22 cellular contexts compared by ENCODE assay signal in genomic region chr2:235609321-235609720, GRCh38.
"Had no signal": no experiment of that assay in that cellular context is flagged by ENCODE, and none has a peak within 500 bp of the region (broad histone marks: within the 10 kb centered on the region; RNA-seq: fewer than 3 reads in every experiment).

No MANE protein-coding gene starts in this region.

- ATAC-seq: activated CD8-positive, alpha-beta memory T cell treated with anti-CD3 and anti-CD28 coated beads, Interleukin-2, amount 10 ng/mL, durations not matched to agents 7 days and 5 days; T-helper 17 cell had no signal

- H3K36me3 ChIP-seq: ascending aorta had no signal

- H3K4me1 ChIP-seq: ascending aorta had no signal

- H3K27me3 ChIP-seq: ascending aorta had no signal

- H3K9me3 ChIP-seq: ascending aorta had no signal

- DNase-seq: activated B cell treated with CpG ODN at 0.5 μM for 24 hours; activated CD4-positive, alpha-beta T cell treated with anti-CD3 and anti-CD28 coated beads for 1 hour; activated CD4-positive, alpha-beta T cell treated with anti-CD3 and anti-CD28 coated beads, Interleukin-2, amount 10 ng/mL, durations not matched to agents 24 days and 14 days; activated CD4-positive, alpha-beta T cell treated with anti-CD3 and anti-CD28 coated beads, Interleukin-2, amount 50 U/mL, for 48 hours; activated CD8-positive, alpha-beta memory T cell treated with anti-CD3 and anti-CD28 coated beads, Interleukin-2, amount 10 ng/mL, durations not matched to agents 7 days and 5 days; activated effector memory CD4-positive, alpha-beta T cell treated with Interleukin-2 at 50 U/mL for 16 hours; activated naive CD4-positive, alpha-beta T cell; activated T-cell treated with anti-CD3 and anti-CD28 coated beads, Interleukin-2, amount 50 U/mL, for 24 hours; Kasumi-1; KBM-7; NCI-H1092; NCI-H1436; NCI-H1694 treated with DMSO at 0.1 percent for 48 hours; NCI-H2029 treated with DMSO at 0.1 percent for 48 hours; NCI-H345; NCI-H510A; NCI-H526 treated with DMSO at 0.1 percent for 48 hours; NCI-H82; SIG-M5; T-helper 17 cell; T-helper 9 cell had no signal

- H3K4me3 ChIP-seq: ascending aorta had no signal
